7 cellular contexts compared by ENCODE assay signal in genomic region chr12:12398026-12398859, GRCh38. TPM values are rescaled to one million over a fixed set of nuclear protein-coding genes. Genes with fewer than 3 reads are reported as not detected.
DNase-seq lines count a peak whose midpoint lies in the region; TF ChIP-seq lines count a peak whose summit lies in the region.

No MANE protein-coding gene starts in this region.

- TF ChIP-seq POLR2A in tibial nerve (IDR thresholded peaks at IDR 0.05), result peak in 1 of 2 donors; percentile 22

- H3K4me3 ChIP-seq in kidney epithelial cell (ENCODE audit: low read depth, low read length) (no peak overlapping the region), tibial nerve (no peak overlapping the region)

- H3K36me3 ChIP-seq in kidney epithelial cell (ENCODE audit: control insufficient read depth, insufficient read depth, low read length), result no peaks in the 10 kb centered on the region
- no peaks in the 10 kb centered on the region for H3K36me3 ChIP-seq in tibial nerve

- DNase-seq in HuH-7 (ENCODE audit: low spot score) (peak; percentile 27), amniotic stem cell (lab: John Stamatoyannopoulos, UW) (peak; percentile 76), kidney epithelial cell (ENCODE audit: low read depth) (peak; percentile 88), tibial nerve (ENCODE audit: low spot score in 2 of 2) (peak; percentile 58 to 79), mesenteric fat pad (ENCODE audit: low spot score) (no peak), NCI-H510A (lab: John Stamatoyannopoulos, UW) (no peak), NK-92 (lab: John Stamatoyannopoulos, UW; ENCODE audit: unreplicated experiment) (no peak)

- TF ChIP-seq EP300 in tibial nerve (IDR thresholded peaks at IDR 0.05), result peak; percentile 52 to 94

- no peaks in the 10 kb centered on the region for H3K27me3 ChIP-seq in kidney epithelial cell (ENCODE audit: control insufficient read depth, insufficient read depth, low read length)
- H3K27me3 ChIP-seq in tibial nerve, result no peaks in the 10 kb centered on the region

- TF ChIP-seq CTCF in kidney epithelial cell (IDR thresholded peaks at IDR 0.05; ENCODE audit: insufficient read depth, low read length, poor library complexity, severe bottlenecking), result no peak
- TF ChIP-seq CTCF in tibial nerve (IDR thresholded peaks at IDR 0.05), result peak in 2 of 5 experiments; percentile 14 to 16

- H3K9me3 ChIP-seq in tibial nerve, result no peaks in the 10 kb centered on the region

- 38% methylated on average over 7 of the region's 7 CpGs for WGBS in tibial nerve, 2 donors

- H3K4me1 ChIP-seq in tibial nerve, result peaks cover 0 to 41% (median 12%) of the 10 kb centered on the region in 4 donors

- H3K27ac ChIP-seq in tibial nerve, result peak overlapping the region; percentile 66 to 87 (median 76)

RNA-seq across cellular contexts. Expression of gene BORCS5, which starts 41.4 kb away (rescaled TPM):
- total RNA-seq in kidney epithelial cell (12.7 and 16.5 TPM in 2 replicates), tibial nerve (10 to 100 TPM; 14.2 to 45.0 (median 25.6) TPM), mesenteric fat pad (11.2 TPM)

RNA-seq across cellular contexts. Expression of gene MANSC1, which starts 48.2 kb away (rescaled TPM):
- total RNA-seq in kidney epithelial cell (5.4 and 5.8 TPM in 2 replicates), tibial nerve (10 to 100 TPM in 2 of 4 donors, 1 to 10 TPM in 2; 7.9 to 11.6 (median 9.6) TPM), mesenteric fat pad (15.4 TPM)

Comparison
In these comparisons a context has a peak if more than half of its experiments do, and no peak if none do; other contexts are left out.
1. DNase-seq: peak in HuH-7 (single experiment), amniotic stem cell (single experiment), kidney epithelial cell (single experiment) and tibial nerve (2 of 2); none in mesenteric fat pad (single experiment), NCI-H510A (single experiment) and NK-92 (single experiment).